1 cellular context compared by ENCODE assay signal in genomic region chr5:176392526-176392925, GRCh38.
TF ChIP-seq lines count a peak whose summit lies in the region.

No MANE protein-coding gene starts in this region.

TF ChIP-seq in SK-N-SH treated with all-trans-retinoic acid at 6 μM for 48 hours, 23 proteins besides CTCF, POLR2A, EP300 and RAD21 (continued from another document):
- TF ChIP-seq OSR1 (CRISPR knock-in tag; IDR thresholded peaks at IDR 0.05), result no peak
- no peak for TF ChIP-seq CREB5 (CRISPR knock-in tag; IDR thresholded peaks at IDR 0.05; ENCODE audit: low read depth)
TF ChIP-seq in SK-N-SH treated with all-trans-retinoic acid at 6 μM for 48 hours: peak in this region for 0.
